In the genomic region with DNA sequence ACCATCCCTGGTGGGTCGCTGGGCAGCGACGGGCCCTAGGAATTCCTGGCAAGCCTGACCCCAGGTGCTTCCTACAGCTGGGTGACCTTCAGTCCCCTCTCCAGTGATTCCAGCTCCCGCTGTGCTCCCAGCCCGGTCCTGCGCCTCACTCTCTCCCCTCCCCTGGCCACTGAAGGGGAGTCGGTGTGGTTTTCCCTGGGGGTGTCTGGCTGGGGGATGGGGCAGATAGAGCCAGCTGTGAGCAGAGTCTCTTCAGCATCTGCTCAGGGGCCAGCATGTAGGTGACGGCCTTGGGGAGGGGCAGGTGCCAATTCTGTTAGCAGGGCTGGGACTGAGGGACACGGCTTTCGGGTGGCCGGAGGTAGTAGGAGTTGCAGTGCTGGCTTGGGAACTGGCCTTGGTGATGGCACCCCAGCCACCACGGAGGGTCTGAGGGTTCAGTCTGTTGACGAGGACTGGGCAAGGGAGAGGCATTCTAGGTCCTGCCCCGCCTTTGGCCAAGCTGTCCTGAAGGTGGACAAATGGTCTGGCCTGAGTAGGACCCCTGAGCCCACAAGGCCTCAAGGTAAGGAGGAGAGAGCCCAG, we compare ENCODE assay signal across 1 cellular context.
TF ChIP-seq lines count a peak whose summit lies in the region.

No MANE protein-coding gene starts in this region.

TF ChIP-seq in IMR-90, 13 proteins besides CTCF, POLR2A, EP300 and RAD21:
- TF ChIP-seq, protein P1, sequence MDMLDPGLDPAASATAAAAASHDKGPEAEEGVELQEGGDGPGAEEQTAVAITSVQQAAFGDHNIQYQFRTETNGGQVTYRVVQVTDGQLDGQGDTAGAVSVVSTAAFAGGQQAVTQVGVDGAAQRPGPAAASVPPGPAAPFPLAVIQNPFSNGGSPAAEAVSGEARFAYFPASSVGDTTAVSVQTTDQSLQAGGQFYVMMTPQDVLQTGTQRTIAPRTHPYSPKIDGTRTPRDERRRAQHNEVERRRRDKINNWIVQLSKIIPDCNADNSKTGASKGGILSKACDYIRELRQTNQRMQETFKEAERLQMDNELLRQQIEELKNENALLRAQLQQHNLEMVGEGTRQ (IDR thresholded peaks at IDR 0.05; ENCODE audit: low read depth, low read length): no peak
- no peak for TF ChIP-seq RCOR1 (IDR thresholded peaks at IDR 0.05; ENCODE audit: insufficient replicate concordance, low read length)
